In genomic region chr4:41509411-41510008, GRCh38 we compare ENCODE assay signal across 20 cellular contexts. TPM values are rescaled to one million over a fixed set of nuclear protein-coding genes. Genes with fewer than 3 reads are reported as not detected.
DNase-seq lines count a peak whose midpoint lies in the region; ATAC-seq and TF ChIP-seq lines count a peak whose summit lies in the region.
"Had no signal": no experiment of that assay in that cellular context is flagged by ENCODE, and none has a peak within 500 bp of the region (broad histone marks: within the 10 kb centered on the region; RNA-seq: fewer than 3 reads in every experiment).

No MANE protein-coding gene starts in this region.

- no peak overlapping the region for H3K56ac ChIP-seq in H9 (ENCODE audit: insufficient read length, low read depth, low read length)

- H4K5ac ChIP-seq in H9 (ENCODE audit: insufficient read length, low read depth, low read length), result no peak overlapping the region

- no peaks in the 10 kb centered on the region for H3K79me1 ChIP-seq in H9 (ENCODE audit: insufficient read depth, low read depth, low read length, poor library complexity, severe bottlenecking)

- no peaks in the 10 kb centered on the region for H4K20me1 ChIP-seq in H9 (ENCODE audit: control insufficient read depth, insufficient read depth, insufficient read length)

- H2AFZ ChIP-seq in H9 (ENCODE audit: low read length), result no peak overlapping the region

- no peaks in the 10 kb centered on the region for H3K27me3 ChIP-seq in H9 (ENCODE audit: insufficient read depth, low read length)

- peaks cover 2% of the 10 kb centered on the region in 2 experiments for H3K4me1 Mint-ChIP-seq in H9
- H3K4me1 Mint-ChIP-seq: naive B cell had no signal

- no peak overlapping the region for H2BK20ac ChIP-seq in H9 (ENCODE audit: low read depth, low read length, poor library complexity, severe bottlenecking)

- no peak overlapping the region for H3K23ac ChIP-seq in H9 (ENCODE audit: insufficient read length, low read depth, low read length)

- no peak overlapping the region for H2AK5ac ChIP-seq in H9 (ENCODE audit: insufficient read length, low read length)

- H4K91ac ChIP-seq in H9 (ENCODE audit: insufficient read length, low read depth, low read length), result no peak overlapping the region

- H3K18ac ChIP-seq in H9 (ENCODE audit: insufficient read length, low read depth, low read length), result no peak overlapping the region

- no peak overlapping the region; a peak in 1 of 7 replicates for H3K27ac Mint-ChIP-seq in H9
- H3K27ac Mint-ChIP-seq: naive B cell; T-helper 1 cell treated with Interleukin-12 subunit alpha and Interleukin-12 subunit beta and Interleukin-4 antibody, amounts not matched to agents 30 μg/mL and 1 μg/mL, for 36 hours had no signal

- no peak overlapping the region for H3K27ac ChIP-seq in H9 (ENCODE audit: insufficient read length, low read depth, low read length)
- H3K27ac ChIP-seq: KMS-11, RWPE1 had no signal

- H2BK5ac ChIP-seq in H9 (ENCODE audit: insufficient read length, low read length), result no peak overlapping the region

- no peaks in the 10 kb centered on the region for H3K4me1 ChIP-seq in H9 (ENCODE audit: insufficient read depth, low read length)

- TF ChIP-seq CTCF in H9 (conservative IDR thresholded peaks at IDR 0.05), result no peak

- no peak overlapping the region for H3K14ac ChIP-seq in H9 (ENCODE audit: insufficient read depth, low read length)

- H3K9ac ChIP-seq in H9 (ENCODE audit: extremely low read depth, insufficient read length, low read length), result no peak overlapping the region
- H3K9ac ChIP-seq: KMS-11 had no signal

- WGBS in H9 (ENCODE audit: extremely low coverage, insufficient read length, low lambda C conversion rate), result no CpG with 5 or more reads among the region's 3 CpGs

- no peak overlapping the region for H3K4ac ChIP-seq in H9 (ENCODE audit: low read depth, low read length)

- H3K9me3 Mint-ChIP-seq in H9, result no peaks in the 10 kb centered on the region; a peak in 1 of 5 replicates
- H3K9me3 Mint-ChIP-seq: T-helper 1 cell treated with Interleukin-12 subunit alpha and Interleukin-12 subunit beta and Interleukin-4 antibody, amounts not matched to agents 30 μg/mL and 1 μg/mL, for 36 hours had no signal

- H4K8ac ChIP-seq in H9 (replicated peaks; ENCODE audit: insufficient read length, low read depth, low read length), result no peak overlapping the region

- no peaks in the 10 kb centered on the region for H3K9me3 ChIP-seq in H9 (ENCODE audit: control insufficient read depth, low read depth, low read length)

- no peak overlapping the region for H3T11ph ChIP-seq in H9 (ENCODE audit: low read length)

- no peak overlapping the region for H2BK12ac ChIP-seq in H9 (ENCODE audit: insufficient read length, low read depth, low read length)

- H3K4me2 ChIP-seq in H9 (ENCODE audit: insufficient read depth, insufficient read length, low read length), result no peak overlapping the region
- H3K4me2 ChIP-seq: KMS-11 had no signal

- ATAC-seq in GM21390 (IDR thresholded peaks at IDR 0.05; ENCODE audit: unreplicated experiment) (no peak), HG03378 (IDR thresholded peaks at IDR 0.05; ENCODE audit: unreplicated experiment) (no peak)
- ATAC-seq: left lobe of liver had no signal

- no peak overlapping the region for H2BK120ac ChIP-seq in H9 (ENCODE audit: low read depth, low read length, poor library complexity, severe bottlenecking)

- no peaks in the 10 kb centered on the region; a peak in 2 of 7 replicates for H3K36me3 Mint-ChIP-seq in H9 (ENCODE audit: insufficient read depth in 1 of 3, low read depth in 3 of 3)
- H3K36me3 Mint-ChIP-seq: naive B cell had no signal

- no peaks in the 10 kb centered on the region for H3K79me2 ChIP-seq in H9 (ENCODE audit: insufficient read depth, low read length)

- peak; percentile 48 for DNase-seq in DMS 273 treated with DMSO at 0.1 percent for 48 hours (lab: John Stamatoyannopoulos, UW)
- DNase-seq in NCI-H2029 (lab: John Stamatoyannopoulos, UW), result peak; percentile 24
- DNase-seq in cerebellar cortex (ENCODE audit: low spot score), result peak; percentile 48
- peak; percentile 80 for DNase-seq in pons (ENCODE audit: low spot score)
- no peak for DNase-seq in H9
- DNase-seq in UCSD-AML1 (lab: John Stamatoyannopoulos, UW; ENCODE audit: unreplicated experiment), result no peak
- DNase-seq: activated CD4-positive, alpha-beta T cell treated with anti-CD3 and anti-CD28 coated beads for 1 hour; activated CD8-positive, alpha-beta memory T cell treated with anti-CD3 and anti-CD28 coated beads, Interleukin-2, amount 50 U/mL, for 48 hours; activated naive CD4-positive, alpha-beta T cell treated with Interleukin-2 at 50 U/mL for 16 hours; Calu3; effector CD8-positive, alpha-beta T cell; naive B cell; NCI-H146; NCI-H526 treated with DMSO at 0.1 percent for 48 hours had no signal

- no peaks in the 10 kb centered on the region; the same call in 1 of the 2 replicates for H3K27me3 Mint-ChIP-seq in H9 (ENCODE audit: low read depth)

- no peaks in the 10 kb centered on the region for H3K23me2 ChIP-seq in H9 (ENCODE audit: insufficient read length, low read depth, low read length, poor library complexity, severe bottlenecking)

- H2BK15ac ChIP-seq in H9 (ENCODE audit: low read depth, low read length), result no peak overlapping the region

- no peak overlapping the region for H3K4me3 Mint-ChIP-seq in H9
- H3K4me3 Mint-ChIP-seq: naive B cell; T-helper 1 cell treated with Interleukin-12 subunit alpha and Interleukin-12 subunit beta and Interleukin-4 antibody, amounts not matched to agents 30 μg/mL and 1 μg/mL, for 36 hours had no signal

RNA-seq across cellular contexts. Expression of gene LIMCH1, which starts 28.4 kb away (rescaled TPM):
- total RNA-seq in H9 (2021), result 3.3 and 4.0 TPM in 2 replicates

Comparison
In these comparisons a context has a peak if more than half of its experiments do, and no peak if none do; other contexts are left out.
1. DNase-seq: peak in DMS 273 treated with DMSO at 0.1 percent for 48 hours (single experiment), NCI-H2029 (single experiment), cerebellar cortex (single experiment) and pons (single experiment); none in H9 (single experiment) and UCSD-AML1 (single experiment).